Comparison of ENCODE assay signal across 25 cellular contexts in the genomic region with DNA sequence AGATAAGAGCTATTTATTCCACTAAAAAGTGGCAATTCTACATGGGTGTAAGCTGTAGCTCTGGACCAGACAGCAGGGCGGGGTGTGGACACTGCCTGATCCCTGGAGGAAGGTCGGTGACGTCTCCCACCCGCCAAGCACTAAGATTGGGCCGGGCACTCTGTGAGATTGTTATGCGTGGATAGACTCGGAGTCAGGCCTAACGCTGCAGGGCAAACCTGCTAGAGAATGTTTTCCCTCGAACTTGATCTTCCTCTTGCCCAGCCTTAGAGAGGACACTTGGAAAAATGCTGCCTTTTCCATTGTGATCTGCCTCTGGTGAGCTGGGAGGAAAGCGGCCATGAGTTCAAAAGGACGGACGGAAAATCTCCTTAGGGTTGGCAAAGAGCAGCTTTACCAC.
A peak's percentile ranks its signal among the peaks of the same experiment; 100 is the strongest.
DNase-seq lines count a peak whose midpoint lies in the region; ATAC-seq, FAIRE-seq and TF ChIP-seq lines count a peak whose summit lies in the region.
"Had no signal": no experiment of that assay in that cellular context is flagged by ENCODE, and none has a peak within 500 bp of the region (broad histone marks: within the 10 kb centered on the region; RNA-seq: fewer than 3 reads in every experiment).

No MANE protein-coding gene starts in this region.

- no peak overlapping the region for H2BK15ac ChIP-seq in H1 (ENCODE audit: low read length)

- H3K4me2 ChIP-seq in GM23338: no peak overlapping the region
- H3K4me2 ChIP-seq in H1 (ENCODE audit: insufficient read depth in 1 of 2, low read depth in 2 of 2, low read length in 2 of 2): no peak overlapping the region
- H3K4me2 ChIP-seq: A549; BLaER1 treated with 17β-estradiol and CSF1 and Interleukin-3, amounts not matched to agents 10 nM and 100 nM had no signal

- peaks cover 3% of the 10 kb centered on the region for H3K36me3 ChIP-seq in GM23338 (ENCODE audit: insufficient read depth)
- H3K36me3 ChIP-seq in H1 (ENCODE audit: control insufficient read depth in 2 of 4, insufficient read depth in 4 of 4, low read length in 3 of 4): no peaks in the 10 kb centered on the region
- H3K36me3 ChIP-seq: BE2C; BLaER1 treated with 17β-estradiol and CSF1 and Interleukin-3, amounts not matched to agents 10 nM and 100 nM had no signal

- no peaks in the 10 kb centered on the region for H3K9me2 ChIP-seq in GM23338 (ENCODE audit: insufficient read depth)

- H3K4me3 ChIP-seq in GM23338: no peak overlapping the region
- H3K4me3 ChIP-seq in H1 (ENCODE audit: extremely low read depth in 1 of 4, insufficient read depth in 2 of 4, low read depth in 3 of 4, low read length in 4 of 4): no peak overlapping the region
- H3K4me3 ChIP-seq: A549; BLaER1 treated with 17β-estradiol and CSF1 and Interleukin-3, amounts not matched to agents 10 nM and 100 nM; GM23248 had no signal

- H3K36me3 Mint-ChIP-seq in GM23338 (ENCODE audit: low read depth): no peaks in the 10 kb centered on the region
- H3K36me3 Mint-ChIP-seq in osteocyte (ENCODE audit: unreplicated experiment): no peaks in the 10 kb centered on the region
- H3K36me3 Mint-ChIP-seq: CD14-positive monocyte; CD8-positive, alpha-beta memory T cell had no signal

- H3K23me2 ChIP-seq in H1 (ENCODE audit: low read depth, low read length): no peaks in the 10 kb centered on the region

- H2AK5ac ChIP-seq in H1 (ENCODE audit: low read depth, low read length): no peak overlapping the region

- no peaks in the 10 kb centered on the region for H3K79me2 ChIP-seq in GM23338 (replicated peaks; ENCODE audit: insufficient read depth)
- H3K79me2 ChIP-seq in H1 (ENCODE audit: control insufficient read depth in 1 of 2, insufficient read depth in 2 of 2, low read length in 2 of 2): no peaks in the 10 kb centered on the region

- CTCF ChIA-PET in H1 (lab: Charles Lee; ENCODE audit: partially characterized antibody): no interaction called here

- no peak overlapping the region for H3K9ac ChIP-seq in H1 (replicated peaks in 1 of 4; ENCODE audit: extremely low read depth in 1 of 4, low read depth in 3 of 4, low read length in 3 of 4)
- H3K9ac ChIP-seq: BLaER1 treated with 17β-estradiol and CSF1 and Interleukin-3, amounts not matched to agents 10 nM and 100 nM; GM23248 had no signal

- H4K91ac ChIP-seq in H1 (replicated peaks; ENCODE audit: insufficient read length, low read length): no peak overlapping the region

- no peak for TF ChIP-seq POLR2A in H1 (IDR thresholded peaks at IDR 0.05; ENCODE audit: control extremely low read depth in 1 of 2, low read depth in 2 of 2, low read length in 2 of 2)

- peaks cover 3% of the 10 kb centered on the region for H3K27me3 Mint-ChIP-seq in GM23338 (ENCODE audit: insufficient read depth, low read depth, poor library complexity)
- H3K27me3 Mint-ChIP-seq in osteocyte (ENCODE audit: unreplicated experiment): no peaks in the 10 kb centered on the region

- no peak overlapping the region for H3K4ac ChIP-seq in H1 (replicated peaks; ENCODE audit: insufficient read length, low read depth, low read length)

- H3K4me1 ChIP-seq in GM23338 (ENCODE audit: insufficient read depth) (no peaks in the 10 kb centered on the region), H1 (replicated peaks in 1 of 4; ENCODE audit: control insufficient read depth in 3 of 4, insufficient read depth in 4 of 4, low read length in 3 of 4) (0 out of 7 replicates have a peak, but pooled peaks cover 0 to 2% (median 0%) of the 10 kb centered on the region in 4 experiments)
- H3K4me1 ChIP-seq: A549, BE2C had no signal

- 91% methylated on average over 12 of the region's 12 CpGs; no CpG with 5 or more reads in 1 of the 2 experiments for WGBS in H1 (ENCODE audit: extremely low coverage in 1 of 2, insufficient coverage in 1 of 2, insufficient read length in 1 of 2, insufficient replicate concordance in 2 of 2, low coverage in 1 of 2, low lambda C conversion rate in 2 of 2, missing lambda C conversion rate in 1 of 2), 2 experiments

- no peaks in the 10 kb centered on the region for H4K20me1 ChIP-seq in GM23338 (replicated peaks; ENCODE audit: insufficient read depth)
- H4K20me1 ChIP-seq in H1 (replicated peaks in 1 of 2; ENCODE audit: control insufficient read depth in 1 of 2, insufficient read depth in 2 of 2, low read length in 2 of 2): no peaks in the 10 kb centered on the region
- H4K20me1 ChIP-seq: BLaER1 treated with 17β-estradiol and CSF1 and Interleukin-3, amounts not matched to agents 10 nM and 100 nM had no signal

- H3K23ac ChIP-seq in H1 (ENCODE audit: insufficient read length): no peak overlapping the region

- no peak overlapping the region for H3K14ac ChIP-seq in H1 (ENCODE audit: insufficient read length)

- H2AFZ ChIP-seq in GM23338: no peak overlapping the region
- H2AFZ ChIP-seq in H1 (ENCODE audit: low read length): peak overlapping the region; percentile 72
- H2AFZ ChIP-seq: GM23248 had no signal

- H3K27ac ChIP-seq in GM23338 (ENCODE audit: low read depth) (no peak overlapping the region), H1 (ENCODE audit: low read depth, low read length) (no peak overlapping the region)
- H3K27ac ChIP-seq: A549; BLaER1 treated with 17β-estradiol and CSF1 and Interleukin-3, amounts not matched to agents 10 nM and 100 nM; GM23248 had no signal

- no peaks in the 10 kb centered on the region for H3K79me1 ChIP-seq in H1 (ENCODE audit: low read depth, low read length)

- H3K9me3 Mint-ChIP-seq in GM23338 (no peaks in the 10 kb centered on the region; the same call in 2 of the 3 replicates), osteocyte (ENCODE audit: unreplicated experiment) (peaks cover 3% of the 10 kb centered on the region)
- H3K9me3 Mint-ChIP-seq: CD4-positive, alpha-beta T cell had no signal

- no peak overlapping the region for H4K5ac ChIP-seq in H1 (ENCODE audit: insufficient read length, low read depth, low read length)

- H3F3A ChIP-seq in GM23338 (replicated peaks; ENCODE audit: low read depth): no peaks in the 10 kb centered on the region

- no peak for TF ChIP-seq RAD21 in H1 (IDR thresholded peaks at IDR 0.05 in 1 of 2, conservative IDR thresholded peaks at IDR 0.05 in 1 of 2; ENCODE audit: low read depth in 2 of 2, low read length in 2 of 2)

- no peak overlapping the region for H3K18ac ChIP-seq in H1 (ENCODE audit: extremely low read depth, low read length)

- peak; percentile 53; the same call in 2 of the 3 replicates for ATAC-seq in GM23338
- no peak for ATAC-seq in GM21526 (IDR thresholded peaks at IDR 0.05; ENCODE audit: low FRiP score, unreplicated experiment)
- no peak for ATAC-seq in GM21576 (IDR thresholded peaks at IDR 0.05; ENCODE audit: unreplicated experiment)
- no peak for ATAC-seq in HG03045 (IDR thresholded peaks at IDR 0.05; ENCODE audit: unreplicated experiment)
- ATAC-seq: A549 had no signal

- FAIRE-seq in H1 (lab: Jason Lieb, UNC): no peak
- FAIRE-seq: A549, D721Med, GM12891, GM18507, H54 had no signal

- no peaks in the 10 kb centered on the region for H3K27me3 ChIP-seq in GM23338 (ENCODE audit: insufficient read depth)
- H3K27me3 ChIP-seq in H1 (replicated peaks in 1 of 4; ENCODE audit: control insufficient read depth in 3 of 4, extremely low read depth in 1 of 4, insufficient read depth in 3 of 4, low read length in 3 of 4): no peaks in the 10 kb centered on the region; a peak in 1 of 7 replicates
- H3K27me3 ChIP-seq: BE2C; BLaER1 treated with 17β-estradiol and CSF1 and Interleukin-3, amounts not matched to agents 10 nM and 100 nM had no signal

- POLR2A ChIA-PET in H1 (lab: Charles Lee; ENCODE audit: partially characterized antibody): no interaction called here

- no peak overlapping the region for H3K56ac ChIP-seq in H1 (replicated peaks; ENCODE audit: insufficient read length, low read depth, low read length)

- H2BK20ac ChIP-seq in H1 (ENCODE audit: low read length): no peak overlapping the region

- H3K4me3 Mint-ChIP-seq in GM23338 (no peak overlapping the region), osteocyte (ENCODE audit: unreplicated experiment) (no peak overlapping the region)
- H3K4me3 Mint-ChIP-seq: CD14-positive monocyte; CD4-positive, alpha-beta T cell; CD8-positive, alpha-beta memory T cell had no signal

- H3K4me1 Mint-ChIP-seq in GM23338: peaks cover 11% of the 10 kb centered on the region; the same call in 2 of the 3 replicates
- H3K4me1 Mint-ChIP-seq in osteocyte (ENCODE audit: unreplicated experiment): no peaks in the 10 kb centered on the region
- H3K4me1 Mint-ChIP-seq: CD14-positive monocyte; CD8-positive, alpha-beta memory T cell had no signal

- H3K27ac Mint-ChIP-seq in GM23338 (no peak overlapping the region), osteocyte (ENCODE audit: unreplicated experiment) (no peak overlapping the region)
- H3K27ac Mint-ChIP-seq: CD14-positive monocyte; CD4-positive, alpha-beta T cell; CD8-positive, alpha-beta memory T cell had no signal

- peak overlapping the region; percentile 20; the same call in 1 of the 2 replicates for H4K8ac ChIP-seq in H1 (ENCODE audit: extremely low read depth, insufficient read depth, low read length)

- no peaks in the 10 kb centered on the region for H3K9me3 ChIP-seq in H1 (ENCODE audit: insufficient read depth in 2 of 2, low read depth in 1 of 2, low read length in 1 of 2)
- H3K9me3 ChIP-seq: A549, BE2C had no signal

- DNase-seq in GM23338 (ENCODE audit: low spot score) (no peak), H1 (ENCODE audit: low read depth in 1 of 2, low spot score in 2 of 2) (no peak), osteocyte (ENCODE audit: extremely low spot score, unreplicated experiment) (peak; percentile 59)
- DNase-seq: 8988T; ACHN; AML-193; BE2C; CD4-positive, alpha-beta T cell; CD8-positive, alpha-beta memory T cell; DMS 273 treated with DMSO at 0.1 percent for 48 hours; DMS79; EL; GF-D8; GM23248; HCEC 1CT had no signal

- H2BK12ac ChIP-seq in H1 (ENCODE audit: low read depth, low read length): no peak overlapping the region

- TF ChIP-seq CTCF in GM23338 (conservative IDR thresholded peaks at IDR 0.05; ENCODE audit: low read depth in 2 of 2) (no peak), H1 (IDR thresholded peaks at IDR 0.05; ENCODE audit: control extremely low read depth in 1 of 3, insufficient read depth in 1 of 3, low read depth in 1 of 3, low read length in 3 of 3) (no peak), osteocyte (IDR thresholded peaks at IDR 0.05) (no peak)

- no peak overlapping the region for H2BK120ac ChIP-seq in H1 (replicated peaks; ENCODE audit: low read depth, low read length)

- H2BK5ac ChIP-seq in H1 (ENCODE audit: low read depth, low read length): no peak overlapping the region

- TF ChIP-seq EP300 in H1 (IDR thresholded peaks at IDR 0.05; ENCODE audit: borderline replicate concordance in 1 of 2, low read depth in 2 of 2, low read length in 2 of 2): no peak

TF ChIP-seq in GM23338, 12 proteins besides CTCF, POLR2A, EP300 and RAD21 (continues in another document):
- no peak for TF ChIP-seq ZNF114 (CRISPR knock-in tag; IDR thresholded peaks at IDR 0.05)

TF ChIP-seq in H1, 55 proteins besides CTCF, POLR2A, EP300 and RAD21:
- TF ChIP-seq CBX8 (IDR thresholded peaks at IDR 0.05; ENCODE audit: borderline replicate concordance, low read depth, low read length): no peak
- TF ChIP-seq TEAD4 (IDR thresholded peaks at IDR 0.05; ENCODE audit: low read depth, low read length): no peak
